In the genomic region with DNA sequence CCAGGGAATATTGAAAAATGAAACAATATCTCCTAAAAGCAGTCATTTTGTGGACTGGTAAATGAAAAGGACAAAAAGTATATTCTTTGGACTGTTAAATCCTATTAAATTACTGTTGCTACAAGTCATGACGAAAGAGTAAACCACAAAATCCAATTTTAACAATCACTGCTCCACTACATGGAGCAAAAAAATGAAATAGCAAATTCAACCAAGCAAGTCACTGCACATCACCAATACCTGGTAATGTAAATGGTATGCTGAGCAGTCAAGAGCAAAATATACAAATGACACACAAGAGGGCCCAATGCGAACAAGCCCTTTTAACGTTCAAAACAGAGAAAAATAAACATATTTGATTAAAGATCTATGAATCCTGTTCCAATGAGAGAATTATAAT, we compare ENCODE assay signal across 30 cellular contexts.
DNase-seq lines count a peak whose midpoint lies in the region; ATAC-seq and TF ChIP-seq lines count a peak whose summit lies in the region.
"Had no signal": no experiment of that assay in that cellular context is flagged by ENCODE, and none has a peak within 500 bp of the region (broad histone marks: within the 10 kb centered on the region; RNA-seq: fewer than 3 reads in every experiment).

No MANE protein-coding gene starts in this region.

- intact Hi-C loops in left cardiac atrium (cut with DNase I): loop anchor here in 1 of 2 donors (10.0 kb wide), 1 partner anchor 234 kb away; no protein-coding TSS in a partner anchor

- DNase-seq in AG08396 (ENCODE audit: low spot score) (peak; percentile 21), RWPE1 (ENCODE audit: low spot score) (peak; percentile 31), epithelial cell of proximal tubule (ENCODE audit: low read depth) (peak; percentile 41), kidney tubule cell (ENCODE audit: low spot score) (peak; percentile 84), erythroblast (lab: John Stamatoyannopoulos, UW) (no peak), NAMALWA (ENCODE audit: low spot score) (no peak), left cardiac atrium (no peak)
- DNase-seq in stimulated activated naive CD4-positive, alpha-beta T cell treated with Interleukin-2 at 50 U/mL for 16 hours (lab: John Stamatoyannopoulos, UW): no peak
- DNase-seq: activated B cell treated with CpG ODN at 0.5 μM for 24 hours; activated CD4-positive, alpha-beta T cell treated with anti-CD3 and anti-CD28 coated beads, Interleukin-2, amount 10 ng/mL, durations not matched to agents 7 days and 5 days; activated effector memory CD4-positive, alpha-beta T cell treated with anti-CD3 and anti-CD28 coated beads, Interleukin-2, amount 50 U/mL, for 16 hours; activated T-cell treated with anti-CD3 and anti-CD28 coated beads, Interleukin-2, amount 50 U/mL, for 1 hour; C1 segment of cervical spinal cord; Caco-2; central memory CD4-positive, alpha-beta T cell; effector memory CD8-positive, alpha-beta T cell; hippocampal formation; left ventricle myocardium inferior; NCI-H1048; NCI-H2171; NCI-H510A; right lobe of liver; SJCRH30; stimulated activated CD4-positive, alpha-beta T cell treated with anti-CD3 and anti-CD28 coated beads, Interleukin-12 subunit alpha, Interleukin-12 subunit beta, amount 100 ng/mL, for 4 hours; stimulated activated CD4-positive, alpha-beta T cell treated with anti-CD3 and anti-CD28 coated beads, Interleukin-4, amount 100 ng/mL, for 1 hour; T-helper 1 cell; transverse colon had no signal

- CTCF ChIA-PET in RWPE1 (lab: Yijun Ruan, JAX): no interaction called here

- no peak for ATAC-seq in left cardiac atrium
- ATAC-seq: effector memory CD8-positive, alpha-beta T cell; right lobe of liver had no signal

- no peak overlapping the region for H3K27ac ChIP-seq in RWPE1
- H3K27ac ChIP-seq: ascending aorta, left ventricle myocardium inferior, neural progenitor cell, right lobe of liver, SJCRH30, transverse colon had no signal

- TF ChIP-seq CTCF in RWPE1 (conservative IDR thresholded peaks at IDR 0.05; ENCODE audit: low read depth): no peak
- no peak for TF ChIP-seq CTCF in epithelial cell of proximal tubule (conservative IDR thresholded peaks at IDR 0.05; ENCODE audit: low read depth, low read length)

- POLR2A ChIA-PET in RWPE1 (lab: Yijun Ruan, JAX; ENCODE audit: low non-redundant PET): no interaction called here

- no peak overlapping the region for H3K4me3 ChIP-seq in epithelial cell of proximal tubule (ENCODE audit: low read depth, low read length)
- H3K4me3 ChIP-seq: ascending aorta, esophagus muscularis mucosa, left ventricle myocardium inferior, neural progenitor cell, right lobe of liver, SJCRH30, transverse colon had no signal

- no peak for TF ChIP-seq POLR2A in erythroblast (IDR thresholded peaks at IDR 0.05; ENCODE audit: low read length)

Comparison
In these comparisons a context has a peak if more than half of its experiments do, and no peak if none do; other contexts are left out.
1. DNase-seq: peak in AG08396 (single experiment), RWPE1 (single experiment), epithelial cell of proximal tubule (single experiment) and kidney tubule cell (single experiment); none in erythroblast (0 of 2), NAMALWA (single experiment), left cardiac atrium (single experiment) and stimulated activated naive CD4-positive, alpha-beta T cell treated with Interleukin-2 at 50 U/mL for 16 hours (single experiment).